Comparison of ENCODE assay signal across 15 cellular contexts in the genomic region with DNA sequence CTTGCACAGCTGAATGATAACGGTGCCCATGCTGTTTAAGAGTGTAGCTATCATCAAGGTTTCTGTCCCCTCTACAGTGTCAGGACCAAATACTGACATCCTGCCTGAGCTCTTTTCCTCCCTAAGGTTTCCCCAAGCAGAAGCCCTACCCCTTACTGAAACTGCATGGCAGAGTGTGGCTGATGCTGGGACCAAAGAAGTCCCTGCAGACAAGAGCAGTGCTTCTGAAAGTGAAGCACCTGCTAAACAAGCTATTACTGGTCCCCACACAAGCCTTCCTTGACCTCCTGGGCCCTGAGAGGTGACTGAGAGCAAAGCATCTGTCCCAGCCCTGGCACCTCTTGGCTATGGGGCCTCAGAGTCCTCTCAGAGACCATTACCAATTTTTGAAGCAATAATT. TPM values are rescaled to one million over a fixed set of nuclear protein-coding genes. Genes with fewer than 3 reads are reported as not detected.
DNase-seq lines count a peak whose midpoint lies in the region; ATAC-seq, FAIRE-seq and TF ChIP-seq lines count a peak whose summit lies in the region.
"Had no signal": no experiment of that assay in that cellular context is flagged by ENCODE, and none has a peak within 500 bp of the region (broad histone marks: within the 10 kb centered on the region; RNA-seq: fewer than 3 reads in every experiment).

No MANE protein-coding gene starts in this region.

- H4K20me1 ChIP-seq in H1 (replicated peaks in 1 of 2; ENCODE audit: control insufficient read depth in 1 of 2, insufficient read depth in 2 of 2, low read length in 2 of 2), result peaks cover 0 to 4% of the 10 kb centered on the region in 2 experiments

- peaks cover 0 to 4% (median 0%) of the 10 kb centered on the region in 4 experiments; a peak in 2 of 8 replicates for H3K36me3 ChIP-seq in H1 (ENCODE audit: control insufficient read depth in 2 of 4, insufficient read depth in 4 of 4, low read length in 3 of 4)
- H3K36me3 ChIP-seq: lower lobe of right lung had no signal

- CTCF ChIA-PET in H1 (lab: Charles Lee; ENCODE audit: partially characterized antibody), result interaction anchor here (1.0 to 1.7 kb wide), 2 partner anchors 22 to 42 kb away, joined by 3 to 6 read pairs; no protein-coding TSS in a partner anchor

- no peaks in the 10 kb centered on the region; the same call in 1 of the 2 replicates for H3K79me1 ChIP-seq in H1 (ENCODE audit: low read depth, low read length)

- no peak overlapping the region; a peak in 1 of 4 replicates for H3K4me2 ChIP-seq in H1 (ENCODE audit: insufficient read depth in 1 of 2, low read depth in 2 of 2, low read length in 2 of 2)

- peak overlapping the region; percentile 76 for H4K8ac ChIP-seq in H1 (ENCODE audit: extremely low read depth, insufficient read depth, low read length)

- peaks cover 0 to 7% (median 4%) of the 10 kb centered on the region in 4 experiments; a peak in 5 of 7 replicates for H3K4me1 ChIP-seq in H1 (replicated peaks in 1 of 4; ENCODE audit: control insufficient read depth in 3 of 4, insufficient read depth in 4 of 4, low read length in 3 of 4)
- H3K4me1 ChIP-seq: lower lobe of right lung, psoas muscle had no signal

- TF ChIP-seq EP300 in H1 (IDR thresholded peaks at IDR 0.05; ENCODE audit: borderline replicate concordance in 1 of 2, low read depth in 2 of 2, low read length in 2 of 2), result no peak

- no peaks in the 10 kb centered on the region for H3K27me3 ChIP-seq in H1 (replicated peaks in 1 of 4; ENCODE audit: control insufficient read depth in 3 of 4, extremely low read depth in 1 of 4, insufficient read depth in 3 of 4, low read length in 3 of 4)

- POLR2A ChIA-PET in H1 (lab: Charles Lee; ENCODE audit: partially characterized antibody), result no interaction called here

- H2BK20ac ChIP-seq in H1 (ENCODE audit: low read length), result no peak overlapping the region

- no peak overlapping the region for H2BK15ac ChIP-seq in H1 (ENCODE audit: low read length)

- peak overlapping the region in 1 of 4 experiments; percentile 32; a peak in 2 of 7 replicates for H3K9ac ChIP-seq in H1 (replicated peaks in 1 of 4; ENCODE audit: extremely low read depth in 1 of 4, low read depth in 3 of 4, low read length in 3 of 4)

- no peak for DNase-seq in H1 (ENCODE audit: low read depth in 1 of 2, low spot score in 2 of 2)
- DNase-seq in EL, result no peak
- DNase-seq in medulla oblongata (ENCODE audit: extremely low spot score), result no peak
- DNase-seq in stimulated activated naive B cell treated with anti-CD40 and anti-IgM and Interleukin-4, amounts not matched to agents 10 μg/mL and 1 μg/mL and 100 μg/mL, for 72 hours, result no peak
- DNase-seq in NOMO-1 (lab: John Stamatoyannopoulos, UW; ENCODE audit: unreplicated experiment in 2 of 2), result no peak
- DNase-seq: activated naive CD4-positive, alpha-beta T cell treated with anti-CD3 and anti-CD28 coated beads, Interleukin-2, amount 50 U/mL, for 16 hours; CD4-positive, alpha-beta memory T cell; cortex of kidney; foreskin melanocyte; lower lobe of right lung; NCI-H82; psoas muscle had no signal

- H3K4me3 ChIP-seq in H1 (ENCODE audit: extremely low read depth in 1 of 4, insufficient read depth in 2 of 4, low read depth in 3 of 4, low read length in 4 of 4), result no peak overlapping the region
- H3K4me3 ChIP-seq: lower lobe of right lung, psoas muscle had no signal

- no peaks in the 10 kb centered on the region for H3K36me3 Mint-ChIP-seq in stimulated activated naive B cell treated with anti-CD40 and anti-IgM and Interleukin-4, amounts not matched to agents 10 μg/mL and 1 μg/mL and 100 μg/mL, for 72 hours
- H3K36me3 Mint-ChIP-seq: CD4-positive, alpha-beta memory T cell had no signal

- no peak overlapping the region for H3K4me3 Mint-ChIP-seq in stimulated activated naive B cell treated with anti-CD40 and anti-IgM and Interleukin-4, amounts not matched to agents 10 μg/mL and 1 μg/mL and 100 μg/mL, for 72 hours
- H3K4me3 Mint-ChIP-seq: CD4-positive, alpha-beta memory T cell had no signal

- no peak overlapping the region for H2AFZ ChIP-seq in H1 (ENCODE audit: low read length)

- no peak overlapping the region for H3K56ac ChIP-seq in H1 (replicated peaks; ENCODE audit: insufficient read length, low read depth, low read length)

- H3K27ac Mint-ChIP-seq in stimulated activated naive B cell treated with anti-CD40 and anti-IgM and Interleukin-4, amounts not matched to agents 10 μg/mL and 1 μg/mL and 100 μg/mL, for 72 hours, result no peak overlapping the region
- H3K27ac Mint-ChIP-seq: CD4-positive, alpha-beta memory T cell had no signal

- no peaks in the 10 kb centered on the region for H3K4me1 Mint-ChIP-seq in stimulated activated naive B cell treated with anti-CD40 and anti-IgM and Interleukin-4, amounts not matched to agents 10 μg/mL and 1 μg/mL and 100 μg/mL, for 72 hours
- H3K4me1 Mint-ChIP-seq: CD4-positive, alpha-beta memory T cell had no signal

- no peak overlapping the region for H3K4ac ChIP-seq in H1 (replicated peaks; ENCODE audit: insufficient read length, low read depth, low read length)

- peaks cover 7 to 15% of the 10 kb centered on the region in 2 donors for H3K27me3 Mint-ChIP-seq in stimulated activated naive B cell treated with anti-CD40 and anti-IgM and Interleukin-4, amounts not matched to agents 10 μg/mL and 1 μg/mL and 100 μg/mL, for 72 hours

- peak overlapping the region; percentile 24; the same call in 1 of the 2 replicates for H3K27ac ChIP-seq in H1 (ENCODE audit: low read depth, low read length)
- H3K27ac ChIP-seq: lower lobe of right lung, psoas muscle had no signal

- H3K79me2 ChIP-seq in H1 (ENCODE audit: control insufficient read depth in 1 of 2, insufficient read depth in 2 of 2, low read length in 2 of 2), result no peaks in the 10 kb centered on the region

- H3K23me2 ChIP-seq in H1 (ENCODE audit: low read depth, low read length), result no peaks in the 10 kb centered on the region; the same call in 1 of the 2 replicates

- H3K9me3 ChIP-seq in H1 (ENCODE audit: insufficient read depth in 2 of 2, low read depth in 1 of 2, low read length in 1 of 2), result no peaks in the 10 kb centered on the region
- H3K9me3 ChIP-seq: lower lobe of right lung, psoas muscle had no signal

- WGBS in H1 (ENCODE audit: extremely low coverage in 1 of 2, insufficient coverage in 1 of 2, insufficient read length in 1 of 2, insufficient replicate concordance in 2 of 2, low coverage in 1 of 2, low lambda C conversion rate in 2 of 2, missing lambda C conversion rate in 1 of 2), 2 experiments, result 90% methylated on average over 1 of the region's 1 CpG; no CpG with 5 or more reads in 1 of the 2 experiments

- no peak overlapping the region for H2BK120ac ChIP-seq in H1 (replicated peaks; ENCODE audit: low read depth, low read length)

- H2BK5ac ChIP-seq in H1 (ENCODE audit: low read depth, low read length), result peak overlapping the region; percentile 60; the same call in 1 of the 2 replicates

- no peak overlapping the region for H3K23ac ChIP-seq in H1 (ENCODE audit: insufficient read length)

- no peaks in the 10 kb centered on the region for H3K9me3 Mint-ChIP-seq in stimulated activated naive B cell treated with anti-CD40 and anti-IgM and Interleukin-4, amounts not matched to agents 10 μg/mL and 1 μg/mL and 100 μg/mL, for 72 hours

- ATAC-seq in GM18873 (IDR thresholded peaks at IDR 0.05; ENCODE audit: low FRiP score, unreplicated experiment) (peak; percentile 38), GM21723 (IDR thresholded peaks at IDR 0.05; ENCODE audit: unreplicated experiment) (peak; percentile 63), HG03108 (IDR thresholded peaks at IDR 0.05; ENCODE audit: unreplicated experiment) (peak; percentile 40)
- no peak for ATAC-seq in stimulated activated naive B cell treated with anti-CD40 and anti-IgM and Interleukin-4, amounts not matched to agents 10 μg/mL and 1 μg/mL and 100 μg/mL, for 72 hours (replicated peaks)
- ATAC-seq: psoas muscle had no signal

- TF ChIP-seq RAD21 in H1 (IDR thresholded peaks at IDR 0.05 in 1 of 2, conservative IDR thresholded peaks at IDR 0.05 in 1 of 2; ENCODE audit: low read depth in 2 of 2, low read length in 2 of 2), result no peak

- no peak overlapping the region; the same call in 1 of the 2 replicates for H3K18ac ChIP-seq in H1 (ENCODE audit: extremely low read depth, low read length)

- no peak overlapping the region for H2AK5ac ChIP-seq in H1 (ENCODE audit: low read depth, low read length)

- H4K5ac ChIP-seq in H1 (ENCODE audit: insufficient read length, low read depth, low read length), result no peak overlapping the region

- TF ChIP-seq POLR2A in H1 (IDR thresholded peaks at IDR 0.05; ENCODE audit: control extremely low read depth in 1 of 2, low read depth in 2 of 2, low read length in 2 of 2), result no peak

- TF ChIP-seq CTCF in H1 (IDR thresholded peaks at IDR 0.05; ENCODE audit: control extremely low read depth in 1 of 3, insufficient read depth in 1 of 3, low read depth in 1 of 3, low read length in 3 of 3), result no peak

- FAIRE-seq in H1 (lab: Jason Lieb, UNC), result no peak

- no peak overlapping the region for H2BK12ac ChIP-seq in H1 (ENCODE audit: low read depth, low read length)

- H3K14ac ChIP-seq in H1 (ENCODE audit: insufficient read length), result no peak overlapping the region

- peak overlapping the region; percentile 18 for H4K91ac ChIP-seq in H1 (replicated peaks; ENCODE audit: insufficient read length, low read length)

TF ChIP-seq in H1, 55 proteins besides CTCF, POLR2A, EP300 and RAD21:
- TF ChIP-seq CHD2 (IDR thresholded peaks at IDR 0.05; ENCODE audit: low read length), result no peak
- no peak for TF ChIP-seq TCF12 (IDR thresholded peaks at IDR 0.05; ENCODE audit: low read depth, low read length)
- no peak for TF ChIP-seq CREB1 (IDR thresholded peaks at IDR 0.05)
- TF ChIP-seq CBX8 (IDR thresholded peaks at IDR 0.05; ENCODE audit: borderline replicate concordance, low read depth, low read length), result no peak

RNA-seq across cellular contexts. Expression of gene CFAP90, which starts 56.1 kb away (rescaled TPM):
- 0.39 and 0.40 TPM in 2 replicates for total RNA-seq in H1 (2021; fragmentation: NEBNext Ultra II Directional; extraction: Animal tissue kit (Norgen Biotek cat#: 25700))
- polyA plus RNA-seq in H1 (2011; rRNA removed), result 0.82 and 0.92 TPM in 2 replicates
- 0.72 TPM for polyA plus RNA-seq in H1 (2011; cell fraction: cytosol; rRNA removed)
- 0.93 TPM for polyA plus RNA-seq in H1 (2011; cell fraction: nucleus; rRNA removed)
- 0.51 to 1.0 TPM (median 0.80 TPM) in 4 replicates for polyA plus RNA-seq in H1 (2012, experiment 1 of 2)
- polyA plus RNA-seq in H1 (2012, experiment 2 of 2), result 0.34 TPM
- polyA plus RNA-seq in H1 (2013, experiment 1 of 2), result 0.61 TPM
- 0.75 TPM for polyA plus RNA-seq in H1 (2013, experiment 2 of 2)
- polyA minus RNA-seq in H1 (2011; rRNA and poly(A)+ RNA removed), result 0.09 TPM in 1 of 2 replicates, not detected in the other
- not detected for polyA minus RNA-seq in H1 (2011; cell fraction: cytosol; rRNA and poly(A)+ RNA removed)
- polyA minus RNA-seq in H1 (2011; cell fraction: nucleus; rRNA and poly(A)+ RNA removed), result 0.70 TPM
- total RNA-seq: CD4-positive, alpha-beta memory T cell; psoas muscle had no signal
- polyA plus RNA-seq: CD4-positive, alpha-beta memory T cell; psoas muscle had no signal

Comparison
In these comparisons a context has a peak if more than half of its experiments do, and no peak if none do; other contexts are left out.
1. ATAC-seq: peak in GM18873 (single experiment), GM21723 (single experiment) and HG03108 (single experiment); none in stimulated activated naive B cell treated with anti-CD40 and anti-IgM and Interleukin-4, amounts not matched to agents 10 μg/mL and 1 μg/mL and 100 μg/mL, for 72 hours (0 of 2).